ENCODE assay signal across 19 cellular contexts in the genomic region with DNA sequence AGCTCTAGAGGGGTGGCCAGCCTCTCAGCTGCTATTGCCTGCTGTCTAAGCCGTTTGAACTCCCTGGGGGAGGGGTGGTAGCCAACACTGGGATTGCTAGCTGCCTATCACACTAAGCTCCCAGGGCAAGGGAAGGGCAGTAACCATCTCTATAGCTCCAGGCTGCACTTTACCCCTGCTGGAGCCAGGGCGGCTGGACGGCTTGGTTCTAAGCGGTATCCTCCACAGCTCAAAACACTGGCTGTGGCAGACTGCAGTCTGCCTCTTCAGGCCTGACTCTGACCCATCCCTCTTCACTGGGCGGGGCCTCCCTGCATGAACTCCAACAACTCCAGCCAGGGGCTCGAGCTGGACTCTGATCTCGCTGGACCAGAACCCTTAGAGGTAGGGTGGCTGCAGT. TPM values are rescaled to one million over a fixed set of nuclear protein-coding genes. Genes with fewer than 3 reads are reported as not detected.
"Had no signal": no experiment of that assay in that cellular context is flagged by ENCODE, and none has a peak within 500 bp of the region (broad histone marks: within the 10 kb centered on the region; RNA-seq: fewer than 3 reads in every experiment).

No MANE protein-coding gene starts in this region.

- H3K9me3 ChIP-seq: prostate gland had no signal

- H3K36me3 ChIP-seq: breast epithelium, prostate gland had no signal

- H3K27ac Mint-ChIP-seq: activated CD4-positive, alpha-beta T cell treated with anti-CD3 and anti-CD28 coated beads, Interleukin-2, amount 10 ng/mL, durations not matched to agents 7 days and 5 days; natural killer cell treated with Interleukin-12 subunit alpha and Interleukin-12 subunit beta and Interleukin-15 and Interleukin-18, amount 100 ng/mL, for 72 hours; type B pancreatic cell had no signal

- ATAC-seq: left ventricle myocardium superior; natural killer cell treated with Interleukin-12 subunit alpha and Interleukin-12 subunit beta and Interleukin-15 and Interleukin-18, amount 100 ng/mL, for 72 hours; right cardiac atrium; stimulated activated naive CD8-positive, alpha-beta T cell treated with anti-CD3 and anti-CD28 coated beads, Interleukin-15, Interleukin-2, amounts not matched to agents 100 U/mL and 50 U/mL, for 24 hours had no signal

- H3K27me3 Mint-ChIP-seq: activated CD4-positive, alpha-beta T cell treated with anti-CD3 and anti-CD28 coated beads, Interleukin-2, amount 10 ng/mL, durations not matched to agents 7 days and 5 days; natural killer cell treated with Interleukin-12 subunit alpha and Interleukin-12 subunit beta and Interleukin-15 and Interleukin-18, amount 100 ng/mL, for 72 hours; type B pancreatic cell had no signal

- H3K4me1 ChIP-seq: breast epithelium, prostate gland had no signal

- H3K9me3 Mint-ChIP-seq: type B pancreatic cell had no signal

- H3K4me3 Mint-ChIP-seq: activated CD4-positive, alpha-beta T cell treated with anti-CD3 and anti-CD28 coated beads, Interleukin-2, amount 10 ng/mL, durations not matched to agents 7 days and 5 days; natural killer cell treated with Interleukin-12 subunit alpha and Interleukin-12 subunit beta and Interleukin-15 and Interleukin-18, amount 100 ng/mL, for 72 hours; type B pancreatic cell had no signal

- H3K4me1 Mint-ChIP-seq: activated CD4-positive, alpha-beta T cell treated with anti-CD3 and anti-CD28 coated beads, Interleukin-2, amount 10 ng/mL, durations not matched to agents 7 days and 5 days had no signal

- H3K36me3 Mint-ChIP-seq: type B pancreatic cell had no signal

- DNase-seq: activated CD4-positive, alpha-beta T cell treated with anti-CD3 and anti-CD28 coated beads, Interleukin-2, amount 10 ng/mL, durations not matched to agents 7 days and 5 days; activated CD4-positive, CD25-positive, alpha-beta regulatory T cell; activated CD8-positive, alpha-beta memory T cell treated with anti-CD3 and anti-CD28 coated beads, Interleukin-2, amount 50 U/mL, for 48 hours; activated naive CD4-positive, alpha-beta T cell treated with Interleukin-2 at 50 U/mL for 16 hours; anterior cingulate cortex; kidney glomerular epithelial cell; mesenchymal stem cell; occipital lobe; stimulated activated naive CD8-positive, alpha-beta T cell treated with anti-CD3 and anti-CD28 coated beads, Interleukin-15, Interleukin-2, amounts not matched to agents 100 U/mL and 50 U/mL, for 24 hours had no signal

- H3K27ac ChIP-seq: breast epithelium, prostate gland had no signal

- H3K27me3 ChIP-seq: breast epithelium had no signal

- H3K4me3 ChIP-seq: breast epithelium, prostate gland, smooth muscle cell had no signal

- H3K4me2 ChIP-seq: smooth muscle cell had no signal

RNA-seq across cellular contexts. Expression of a gene that starts 55.3 kb away (rescaled TPM):
- total RNA-seq: activated CD4-positive, alpha-beta T cell treated with anti-CD3 and anti-CD28 coated beads, Interleukin-2, amount 10 ng/mL, durations not matched to agents 7 days and 5 days; breast epithelium; cerebellum; dermis microvascular lymphatic vessel endothelial cell; left ventricle myocardium superior; natural killer cell treated with Interleukin-12 subunit alpha and Interleukin-12 subunit beta and Interleukin-15 and Interleukin-18, amount 100 ng/mL, for 72 hours; occipital lobe; prostate gland; right cardiac atrium; T-helper 2 cell treated with Interferon-gamma antibody and Interleukin-4, amounts not matched to agents 100 ng/mL and 5 ng/mL, for 36 hours had no signal
- polyA plus RNA-seq: right cardiac atrium, smooth muscle cell had no signal
